Comparison of ENCODE assay signal across 12 cellular contexts in genomic region chr14:81256289-81256960, GRCh38.
DNase-seq lines count a peak whose midpoint lies in the region; ATAC-seq and TF ChIP-seq lines count a peak whose summit lies in the region.
"Had no signal": no experiment of that assay in that cellular context is flagged by ENCODE, and none has a peak within 500 bp of the region (broad histone marks: within the 10 kb centered on the region; RNA-seq: fewer than 3 reads in every experiment).

No MANE protein-coding gene starts in this region.

- TF ChIP-seq CTCF in GM10248 (IDR thresholded peaks at IDR 0.05; ENCODE audit: control extremely low read depth, extremely low read depth, low read depth, missing control alignments) = no peak

- peak; percentile 61 for ATAC-seq in HG02938 (IDR thresholded peaks at IDR 0.05; ENCODE audit: unreplicated experiment)
- peak; percentile 55 for ATAC-seq in stimulated activated naive CD8-positive, alpha-beta T cell treated with anti-CD3 and anti-CD28 coated beads, Interleukin-15, Interleukin-2, amounts not matched to agents 100 U/mL and 50 U/mL, for 24 hours

- CTCF ChIA-PET in GM10248 (lab: Yijun Ruan, JAX) = interaction anchor here (1.0 kb wide), 1 partner anchor 17 kb away, joined by 3 read pairs; no protein-coding TSS in a partner anchor

- POLR2A ChIA-PET in GM10248 (lab: Yijun Ruan, JAX) = no interaction called here

- DNase-seq in NCI-H82 (lab: John Stamatoyannopoulos, UW) (peak; percentile 36), NCI-H82 treated with DMSO at 0.1 percent for 48 hours (lab: John Stamatoyannopoulos, UW; ENCODE audit: unreplicated experiment) (no peak), OCI-M1 (lab: John Stamatoyannopoulos, UW) (peak; percentile 21), iPS-NIHi11 (ENCODE audit: low spot score) (no peak), GM10248 (ENCODE audit: extremely low spot score) (no peak), NCI-H345 (lab: John Stamatoyannopoulos, UW) (no peak)
- no peak for DNase-seq in stimulated activated naive CD8-positive, alpha-beta T cell treated with anti-CD3 and anti-CD28 coated beads, Interleukin-15, Interleukin-2, amounts not matched to agents 100 U/mL and 50 U/mL, for 24 hours
- DNase-seq: 8988T, EL, SHP77, tibial artery had no signal

Comparison
In these comparisons a context has a peak if more than half of its experiments do, and no peak if none do; other contexts are left out.
1. DNase-seq: peak in NCI-H82 (single experiment) and OCI-M1 (single experiment); none in NCI-H82 treated with DMSO at 0.1 percent for 48 hours (single experiment), stimulated activated naive CD8-positive, alpha-beta T cell treated with anti-CD3 and anti-CD28 coated beads, Interleukin-15, Interleukin-2, amounts not matched to agents 100 U/mL and 50 U/mL, for 24 hours (single experiment), iPS-NIHi11 (single experiment), GM10248 (single experiment) and NCI-H345 (single experiment).